Comparison of ENCODE assay signal across 8 cellular contexts in genomic region chrX:54639018-54639345, GRCh38.
DNase-seq lines count a peak whose midpoint lies in the region; ATAC-seq lines count a peak whose summit lies in the region.

No MANE protein-coding gene starts in this region.

- no peaks in the 10 kb centered on the region for H3K9me3 ChIP-seq in GM23248 (ENCODE audit: low read depth)
- no peaks in the 10 kb centered on the region for H3K9me3 ChIP-seq in SJSA1 (replicated peaks)
- no peaks in the 10 kb centered on the region for H3K9me3 ChIP-seq in esophagus (ENCODE audit: control insufficient read depth in 2 of 2, insufficient read depth in 1 of 2, low read depth in 1 of 2, low read length in 1 of 2)

- H3K4me1 ChIP-seq in GM23248 (ENCODE audit: insufficient read depth) (peaks cover 11% of the 10 kb centered on the region), SJSA1 (replicated peaks) (peaks cover 5% of the 10 kb centered on the region; the same call in 1 of the 2 replicates), esophagus (ENCODE audit: control insufficient read depth in 2 of 2, insufficient read depth in 2 of 2, low read length in 1 of 2) (no peaks in the 10 kb centered on the region), rectal smooth muscle tissue (ENCODE audit: control insufficient read depth, insufficient read depth, low read length) (peaks cover 2% of the 10 kb centered on the region)

- H3F3A ChIP-seq in GM23248 (ENCODE audit: insufficient read depth), result 0 out of 2 replicates have a peak, but pooled peaks cover 5% of the 10 kb centered on the region

- H3K4me3 ChIP-seq in GM23248, result peak overlapping the region; percentile 75
- peak overlapping the region; percentile 51 for H3K4me3 ChIP-seq in SJSA1
- peak overlapping the region in 1 of 2 donors; percentile 28 for H3K4me3 ChIP-seq in esophagus (ENCODE audit: low read depth in 1 of 2, low read length in 2 of 2)
- no peak overlapping the region for H3K4me3 ChIP-seq in rectal smooth muscle tissue (ENCODE audit: low read length)

- in situ Hi-C loops in GM23248 (cut with MboI), result no loop called here

- no peaks in the 10 kb centered on the region for H3K9me2 ChIP-seq in GM23248 (ENCODE audit: insufficient read depth)

- no peaks in the 10 kb centered on the region for H3K27me3 ChIP-seq in GM23248 (replicated peaks; ENCODE audit: insufficient read depth)
- no peaks in the 10 kb centered on the region for H3K27me3 ChIP-seq in SJSA1 (replicated peaks)
- H3K27me3 ChIP-seq in esophagus (ENCODE audit: control insufficient read depth in 1 of 2, insufficient read depth in 2 of 2, low read length in 2 of 2), result no peaks in the 10 kb centered on the region
- no peaks in the 10 kb centered on the region for H3K27me3 ChIP-seq in rectal smooth muscle tissue (ENCODE audit: control insufficient read depth, insufficient read depth, low read length)

- 33% methylated on average over 3 of the region's 3 CpGs for WGBS in GM23248 (ENCODE audit: low coverage in 1 of 2, low lambda C conversion rate in 2 of 2, missing lambda C conversion rate in 2 of 2), 2 experiments
- 33 to 48% methylated on average over 3 of the region's 3 CpGs for WGBS in esophagus, 2 donors

- H3K27ac ChIP-seq in GM23248, result peak overlapping the region; percentile 96
- H3K27ac ChIP-seq in SJSA1, result peak overlapping the region; percentile 97
- H3K27ac ChIP-seq in esophagus (ENCODE audit: low read depth in 2 of 2, low read length in 1 of 2), result peak overlapping the region; percentile 40 to 87
- H3K27ac ChIP-seq in rectal smooth muscle tissue (ENCODE audit: low read depth, low read length), result peak overlapping the region; percentile 93

- peak overlapping the region; percentile 56 for H3K4me2 ChIP-seq in GM23248 (ENCODE audit: unreplicated experiment)

- H4K20me1 ChIP-seq in GM23248 (ENCODE audit: insufficient read depth), result no peaks in the 10 kb centered on the region

- no peaks in the 10 kb centered on the region for H3K79me2 ChIP-seq in GM23248 (ENCODE audit: insufficient read depth)

- no peaks in the 10 kb centered on the region for H3K36me3 ChIP-seq in GM23248 (ENCODE audit: low read depth)
- H3K36me3 ChIP-seq in SJSA1, result no peaks in the 10 kb centered on the region
- no peaks in the 10 kb centered on the region for H3K36me3 ChIP-seq in esophagus (ENCODE audit: control insufficient read depth in 2 of 2, insufficient read depth in 2 of 2, low read length in 1 of 2)
- no peaks in the 10 kb centered on the region for H3K36me3 ChIP-seq in rectal smooth muscle tissue (ENCODE audit: control insufficient read depth, insufficient read depth, low read length)

- H3K9ac ChIP-seq in GM23248 (peak overlapping the region; percentile 88), rectal smooth muscle tissue (ENCODE audit: low read length) (no peak overlapping the region)

- H2AFZ ChIP-seq in GM23248, result peak overlapping the region; percentile 90

- DNase-seq in GM23248 (peak; percentile 0), SJSA1 (ENCODE audit: low read depth in 1 of 2, low spot score in 2 of 2) (no peak), NCI-H2107 treated with DMSO at 0.1 percent for 48 hours (lab: John Stamatoyannopoulos, UW; ENCODE audit: unreplicated experiment) (no peak)
- no peak for DNase-seq in activated CD4-positive, alpha-beta T cell treated with anti-CD3 and anti-CD28 coated beads, Interleukin-2, amount 50 U/mL, for 1 hour

- no peak for ATAC-seq in GM18517 (IDR thresholded peaks at IDR 0.05; ENCODE audit: unreplicated experiment)
- ATAC-seq in HG03097 (IDR thresholded peaks at IDR 0.05; ENCODE audit: low FRiP score, unreplicated experiment), result no peak
